In genomic region chr3:53733433-53733832, GRCh38 we compare ENCODE assay signal across 23 cellular contexts.
"Had no signal": no experiment of that assay in that cellular context is flagged by ENCODE, and none has a peak within 500 bp of the region (broad histone marks: within the 10 kb centered on the region; RNA-seq: fewer than 3 reads in every experiment).

No MANE protein-coding gene starts in this region.

- DNase-seq: activated CD4-positive, alpha-beta memory T cell treated with anti-CD3 and anti-CD28 coated beads for 36 hours; activated CD4-positive, alpha-beta T cell treated with anti-CD3 and anti-CD28 coated beads for 36 hours; activated CD4-positive, alpha-beta T cell treated with anti-CD3 and anti-CD28 coated beads, Interleukin-2, amount 10 ng/mL, durations not matched to agents 7 days and 5 days; activated CD8-positive, alpha-beta memory T cell treated with anti-CD3 and anti-CD28 coated beads, Interleukin-2, amount 50 U/mL, for 4 hours; activated gamma-delta T cell treated with Interleukin-2 at 50 U/mL for 16 hours; activated naive CD4-positive, alpha-beta T cell treated with anti-CD3 and anti-CD28 coated beads for 36 hours; activated T-cell treated with anti-CD3 and anti-CD28 coated beads for 4 hours; activated T-cell treated with anti-CD3 and anti-CD28 coated beads, Interleukin-2, amount 50 U/mL, for 4 hours; adrenal gland; brain microvascular endothelial cell; central memory CD4-positive, alpha-beta T cell; NCI-H1105; NCI-H1417 treated with DMSO at 0.1 percent for 48 hours; NCI-H187 treated with DMSO at 0.1 percent for 48 hours; NCI-H2081; NCI-H345; NCI-H524 treated with DMSO at 0.1 percent for 48 hours; OCI-M1; Right ventricle myocardium superior; T-helper 9 cell had no signal

- H3K4me3 ChIP-seq: adrenal gland had no signal

- ATAC-seq: activated CD4-positive, alpha-beta T cell treated with anti-CD3 and anti-CD28 coated beads for 36 hours; activated CD4-positive, CD25-positive, alpha-beta regulatory T cell treated with anti-CD3 and anti-CD28 coated beads, Interleukin-2, amount 50 U/mL, for 24 hours; activated naive CD4-positive, alpha-beta T cell treated with anti-CD3 and anti-CD28 coated beads, Interleukin-2, amount 50 U/mL, for 72 hours; activated T-cell treated with anti-CD3 and anti-CD28 coated beads, Interleukin-2, amount 50 U/mL, for 4 hours; WTC11 had no signal
